ENCODE assay signal across 1 cellular context in the genomic region with DNA sequence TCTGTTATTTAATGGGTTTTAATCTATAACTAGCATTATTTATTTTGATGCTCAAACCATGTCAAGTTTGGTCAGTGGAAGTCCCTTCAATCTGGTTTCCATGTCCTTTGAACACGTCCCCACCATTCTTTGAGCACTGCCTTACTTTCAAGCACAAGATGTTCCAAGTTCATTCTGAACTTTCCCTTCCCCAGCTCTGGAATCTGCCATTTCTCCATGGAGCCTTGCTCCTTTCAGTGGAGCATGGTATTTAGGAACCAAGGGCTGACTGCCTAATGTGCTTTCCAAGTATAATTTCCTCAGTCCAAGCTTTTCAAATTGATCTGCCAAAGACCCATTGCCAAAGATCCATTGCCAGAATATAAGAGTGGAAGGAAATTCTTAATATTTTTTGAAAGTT.
TF ChIP-seq lines count a peak whose summit lies in the region.

No MANE protein-coding gene starts in this region.

TF ChIP-seq in SK-N-SH, 30 proteins besides CTCF, POLR2A, EP300 and RAD21 (continued from another document):
- TF ChIP-seq NRF1 (IDR thresholded peaks at IDR 0.05; ENCODE audit: low read depth, low read length) (no peak), RCOR1 (IDR thresholded peaks at IDR 0.05; ENCODE audit: low read length) (no peak), TEAD4 (IDR thresholded peaks at IDR 0.05; ENCODE audit: borderline replicate concordance, insufficient read depth) (no peak), SMC3 (IDR thresholded peaks at IDR 0.05; ENCODE audit: low read depth, low read length) (no peak), FOSL2 (IDR thresholded peaks at IDR 0.05; ENCODE audit: borderline replicate concordance, low read depth) (no peak), MEF2A (IDR thresholded peaks at IDR 0.05; ENCODE audit: borderline replicate concordance, low read depth) (no peak), TCF12 (IDR thresholded peaks at IDR 0.05) (no peak), NFIC (IDR thresholded peaks at IDR 0.05; ENCODE audit: borderline replicate concordance) (no peak), POLR2AphosphoS5 (IDR thresholded peaks at IDR 0.05; ENCODE audit: low read depth, low read length) (no peak)
- TF ChIP-seq, protein P1, sequence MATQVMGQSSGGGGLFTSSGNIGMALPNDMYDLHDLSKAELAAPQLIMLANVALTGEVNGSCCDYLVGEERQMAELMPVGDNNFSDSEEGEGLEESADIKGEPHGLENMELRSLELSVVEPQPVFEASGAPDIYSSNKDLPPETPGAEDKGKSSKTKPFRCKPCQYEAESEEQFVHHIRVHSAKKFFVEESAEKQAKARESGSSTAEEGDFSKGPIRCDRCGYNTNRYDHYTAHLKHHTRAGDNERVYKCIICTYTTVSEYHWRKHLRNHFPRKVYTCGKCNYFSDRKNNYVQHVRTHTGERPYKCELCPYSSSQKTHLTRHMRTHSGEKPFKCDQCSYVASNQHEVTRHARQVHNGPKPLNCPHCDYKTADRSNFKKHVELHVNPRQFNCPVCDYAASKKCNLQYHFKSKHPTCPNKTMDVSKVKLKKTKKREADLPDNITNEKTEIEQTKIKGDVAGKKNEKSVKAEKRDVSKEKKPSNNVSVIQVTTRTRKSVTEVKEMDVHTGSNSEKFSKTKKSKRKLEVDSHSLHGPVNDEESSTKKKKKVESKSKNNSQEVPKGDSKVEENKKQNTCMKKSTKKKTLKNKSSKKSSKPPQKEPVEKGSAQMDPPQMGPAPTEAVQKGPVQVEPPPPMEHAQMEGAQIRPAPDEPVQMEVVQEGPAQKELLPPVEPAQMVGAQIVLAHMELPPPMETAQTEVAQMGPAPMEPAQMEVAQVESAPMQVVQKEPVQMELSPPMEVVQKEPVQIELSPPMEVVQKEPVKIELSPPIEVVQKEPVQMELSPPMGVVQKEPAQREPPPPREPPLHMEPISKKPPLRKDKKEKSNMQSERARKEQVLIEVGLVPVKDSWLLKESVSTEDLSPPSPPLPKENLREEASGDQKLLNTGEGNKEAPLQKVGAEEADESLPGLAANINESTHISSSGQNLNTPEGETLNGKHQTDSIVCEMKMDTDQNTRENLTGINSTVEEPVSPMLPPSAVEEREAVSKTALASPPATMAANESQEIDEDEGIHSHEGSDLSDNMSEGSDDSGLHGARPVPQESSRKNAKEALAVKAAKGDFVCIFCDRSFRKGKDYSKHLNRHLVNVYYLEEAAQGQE (IDR thresholded peaks at IDR 0.05; ENCODE audit: low read depth, low read length) = no peak
- TF ChIP-seq, protein P2, sequence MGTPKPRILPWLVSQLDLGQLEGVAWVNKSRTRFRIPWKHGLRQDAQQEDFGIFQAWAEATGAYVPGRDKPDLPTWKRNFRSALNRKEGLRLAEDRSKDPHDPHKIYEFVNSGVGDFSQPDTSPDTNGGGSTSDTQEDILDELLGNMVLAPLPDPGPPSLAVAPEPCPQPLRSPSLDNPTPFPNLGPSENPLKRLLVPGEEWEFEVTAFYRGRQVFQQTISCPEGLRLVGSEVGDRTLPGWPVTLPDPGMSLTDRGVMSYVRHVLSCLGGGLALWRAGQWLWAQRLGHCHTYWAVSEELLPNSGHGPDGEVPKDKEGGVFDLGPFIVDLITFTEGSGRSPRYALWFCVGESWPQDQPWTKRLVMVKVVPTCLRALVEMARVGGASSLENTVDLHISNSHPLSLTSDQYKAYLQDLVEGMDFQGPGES (IDR thresholded peaks at IDR 0.05; ENCODE audit: low read depth, low read length) = no peak
- TF ChIP-seq, protein P3, sequence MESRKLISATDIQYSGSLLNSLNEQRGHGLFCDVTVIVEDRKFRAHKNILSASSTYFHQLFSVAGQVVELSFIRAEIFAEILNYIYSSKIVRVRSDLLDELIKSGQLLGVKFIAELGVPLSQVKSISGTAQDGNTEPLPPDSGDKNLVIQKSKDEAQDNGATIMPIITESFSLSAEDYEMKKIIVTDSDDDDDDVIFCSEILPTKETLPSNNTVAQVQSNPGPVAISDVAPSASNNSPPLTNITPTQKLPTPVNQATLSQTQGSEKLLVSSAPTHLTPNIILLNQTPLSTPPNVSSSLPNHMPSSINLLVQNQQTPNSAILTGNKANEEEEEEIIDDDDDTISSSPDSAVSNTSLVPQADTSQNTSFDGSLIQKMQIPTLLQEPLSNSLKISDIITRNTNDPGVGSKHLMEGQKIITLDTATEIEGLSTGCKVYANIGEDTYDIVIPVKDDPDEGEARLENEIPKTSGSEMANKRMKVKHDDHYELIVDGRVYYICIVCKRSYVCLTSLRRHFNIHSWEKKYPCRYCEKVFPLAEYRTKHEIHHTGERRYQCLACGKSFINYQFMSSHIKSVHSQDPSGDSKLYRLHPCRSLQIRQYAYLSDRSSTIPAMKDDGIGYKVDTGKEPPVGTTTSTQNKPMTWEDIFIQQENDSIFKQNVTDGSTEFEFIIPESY (IDR thresholded peaks at IDR 0.05; ENCODE audit: borderline replicate concordance, low read depth) = no peak
TF ChIP-seq in SK-N-SH: peak in this region for 0.
